Comparison of ENCODE assay signal across 1 cellular context in the genomic region with DNA sequence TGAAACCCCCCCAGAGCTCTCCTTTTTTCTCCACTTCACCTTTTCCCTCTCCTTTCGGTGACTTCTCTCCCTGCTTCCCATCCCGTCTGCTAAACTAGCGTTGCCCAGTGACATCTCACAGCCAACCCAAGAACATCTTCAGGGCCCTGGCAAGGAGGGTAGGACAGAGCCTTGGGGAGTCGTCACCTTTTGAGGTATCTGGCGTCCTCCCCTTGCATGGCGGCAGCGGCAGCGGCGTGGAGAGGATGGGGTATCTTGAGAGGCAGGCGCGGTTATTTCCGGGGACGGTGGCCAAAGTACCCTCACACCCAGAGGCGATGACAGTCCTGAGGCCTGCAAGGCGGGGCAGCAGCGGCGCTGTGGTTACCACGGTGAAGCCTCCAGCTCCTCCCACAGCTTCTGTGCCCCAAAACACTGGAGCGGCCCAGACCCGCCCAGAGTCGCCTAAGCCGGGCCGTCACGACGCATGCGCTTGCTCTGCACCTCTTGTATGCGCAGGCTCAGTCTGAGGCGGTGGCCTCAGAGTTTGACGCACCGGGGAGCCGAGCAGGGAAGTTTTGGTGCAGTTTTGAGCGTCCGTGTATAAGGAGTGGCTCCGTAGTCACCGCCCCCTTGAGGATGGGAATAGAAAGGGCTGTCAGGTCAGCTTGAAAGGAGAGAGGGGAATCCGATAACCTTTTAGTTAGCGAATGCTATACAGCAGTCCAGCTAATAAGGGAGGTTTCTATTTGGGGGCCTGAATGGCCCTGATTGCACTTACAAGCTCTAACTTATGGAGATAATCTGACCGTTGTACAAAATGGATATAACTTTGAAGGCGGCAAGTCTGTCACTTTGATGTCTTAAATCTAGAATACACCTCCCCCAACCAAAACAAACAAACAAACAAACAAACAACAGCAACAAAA.
A peak's percentile ranks its signal among the peaks of the same experiment; 100 is the strongest.
TF ChIP-seq lines count a peak whose summit lies in the region.

A gene (minus strand): TSS at position 446 of the 908 bp plus-strand sequence. CDS start 228 bp downstream, at position 218.

TF ChIP-seq in GM12878, 131 proteins besides CTCF, POLR2A, EP300 and RAD21 (continued from another document and continues in another):
- TF ChIP-seq NR2C1 (IDR thresholded peaks at IDR 0.05), result no peak
- TF ChIP-seq HDGF (IDR thresholded peaks at IDR 0.05), result peak; percentile 74
- no peak for TF ChIP-seq RCOR1 (conservative IDR thresholded peaks at IDR 0.05; ENCODE audit: low read depth, low read length)
- TF ChIP-seq MEF2A (IDR thresholded peaks at IDR 0.05; ENCODE audit: insufficient read depth, low read depth, low read length), result no peak
- TF ChIP-seq SUZ12 (IDR thresholded peaks at IDR 0.05; ENCODE audit: unreplicated experiment), result no peak
- TF ChIP-seq HDAC6 (IDR thresholded peaks at IDR 0.05; ENCODE audit: unreplicated experiment), result no peak
- TF ChIP-seq KLF5 (IDR thresholded peaks at IDR 0.05; ENCODE audit: partially characterized antibody), result no peak
- TF ChIP-seq, protein P1, sequence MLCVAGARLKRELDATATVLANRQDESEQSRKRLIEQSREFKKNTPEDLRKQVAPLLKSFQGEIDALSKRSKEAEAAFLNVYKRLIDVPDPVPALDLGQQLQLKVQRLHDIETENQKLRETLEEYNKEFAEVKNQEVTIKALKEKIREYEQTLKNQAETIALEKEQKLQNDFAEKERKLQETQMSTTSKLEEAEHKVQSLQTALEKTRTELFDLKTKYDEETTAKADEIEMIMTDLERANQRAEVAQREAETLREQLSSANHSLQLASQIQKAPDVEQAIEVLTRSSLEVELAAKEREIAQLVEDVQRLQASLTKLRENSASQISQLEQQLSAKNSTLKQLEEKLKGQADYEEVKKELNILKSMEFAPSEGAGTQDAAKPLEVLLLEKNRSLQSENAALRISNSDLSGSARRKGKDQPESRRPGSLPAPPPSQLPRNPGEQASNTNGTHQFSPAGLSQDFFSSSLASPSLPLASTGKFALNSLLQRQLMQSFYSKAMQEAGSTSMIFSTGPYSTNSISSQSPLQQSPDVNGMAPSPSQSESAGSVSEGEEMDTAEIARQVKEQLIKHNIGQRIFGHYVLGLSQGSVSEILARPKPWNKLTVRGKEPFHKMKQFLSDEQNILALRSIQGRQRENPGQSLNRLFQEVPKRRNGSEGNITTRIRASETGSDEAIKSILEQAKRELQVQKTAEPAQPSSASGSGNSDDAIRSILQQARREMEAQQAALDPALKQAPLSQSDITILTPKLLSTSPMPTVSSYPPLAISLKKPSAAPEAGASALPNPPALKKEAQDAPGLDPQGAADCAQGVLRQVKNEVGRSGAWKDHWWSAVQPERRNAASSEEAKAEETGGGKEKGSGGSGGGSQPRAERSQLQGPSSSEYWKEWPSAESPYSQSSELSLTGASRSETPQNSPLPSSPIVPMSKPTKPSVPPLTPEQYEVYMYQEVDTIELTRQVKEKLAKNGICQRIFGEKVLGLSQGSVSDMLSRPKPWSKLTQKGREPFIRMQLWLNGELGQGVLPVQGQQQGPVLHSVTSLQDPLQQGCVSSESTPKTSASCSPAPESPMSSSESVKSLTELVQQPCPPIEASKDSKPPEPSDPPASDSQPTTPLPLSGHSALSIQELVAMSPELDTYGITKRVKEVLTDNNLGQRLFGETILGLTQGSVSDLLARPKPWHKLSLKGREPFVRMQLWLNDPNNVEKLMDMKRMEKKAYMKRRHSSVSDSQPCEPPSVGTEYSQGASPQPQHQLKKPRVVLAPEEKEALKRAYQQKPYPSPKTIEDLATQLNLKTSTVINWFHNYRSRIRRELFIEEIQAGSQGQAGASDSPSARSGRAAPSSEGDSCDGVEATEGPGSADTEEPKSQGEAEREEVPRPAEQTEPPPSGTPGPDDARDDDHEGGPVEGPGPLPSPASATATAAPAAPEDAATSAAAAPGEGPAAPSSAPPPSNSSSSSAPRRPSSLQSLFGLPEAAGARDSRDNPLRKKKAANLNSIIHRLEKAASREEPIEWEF (IDR thresholded peaks at IDR 0.05; ENCODE audit: insufficient replicate concordance, low read depth, low read length), result no peak
- TF ChIP-seq, protein P2, sequence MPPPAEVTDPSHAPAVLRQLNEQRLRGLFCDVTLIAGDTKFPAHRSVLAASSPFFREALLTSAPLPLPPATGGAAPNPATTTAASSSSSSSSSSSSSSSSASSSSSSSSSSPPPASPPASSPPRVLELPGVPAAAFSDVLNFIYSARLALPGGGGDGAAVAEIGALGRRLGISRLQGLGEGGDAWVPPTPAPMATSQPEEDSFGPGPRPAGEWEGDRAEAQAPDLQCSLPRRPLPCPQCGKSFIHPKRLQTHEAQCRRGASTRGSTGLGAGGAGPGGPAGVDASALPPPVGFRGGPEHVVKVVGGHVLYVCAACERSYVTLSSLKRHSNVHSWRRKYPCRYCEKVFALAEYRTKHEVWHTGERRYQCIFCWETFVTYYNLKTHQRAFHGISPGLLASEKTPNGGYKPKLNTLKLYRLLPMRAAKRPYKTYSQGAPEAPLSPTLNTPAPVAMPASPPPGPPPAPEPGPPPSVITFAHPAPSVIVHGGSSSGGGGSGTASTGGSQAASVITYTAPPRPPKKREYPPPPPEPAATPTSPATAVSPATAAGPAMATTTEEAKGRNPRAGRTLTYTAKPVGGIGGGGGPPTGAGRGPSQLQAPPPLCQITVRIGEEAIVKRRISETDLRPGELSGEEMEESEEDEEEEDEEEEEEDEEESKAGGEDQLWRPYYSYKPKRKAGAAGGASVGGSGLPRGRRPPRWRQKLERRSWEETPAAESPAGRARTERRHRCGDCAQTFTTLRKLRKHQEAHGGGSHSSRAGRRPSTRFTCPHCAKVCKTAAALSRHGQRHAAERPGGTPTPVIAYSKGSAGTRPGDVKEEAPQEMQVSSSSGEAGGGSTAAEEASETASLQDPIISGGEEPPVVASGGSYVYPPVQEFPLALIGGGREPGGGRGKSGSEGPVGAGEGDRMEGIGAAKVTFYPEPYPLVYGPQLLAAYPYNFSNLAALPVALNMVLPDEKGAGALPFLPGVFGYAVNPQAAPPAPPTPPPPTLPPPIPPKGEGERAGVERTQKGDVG (CRISPR knock-in tag; IDR thresholded peaks at IDR 0.05), result no peak
- TF ChIP-seq SMAD1 (IDR thresholded peaks at IDR 0.05; ENCODE audit: low read depth, partially characterized antibody), result peak; percentile 32
- TF ChIP-seq, protein P3, sequence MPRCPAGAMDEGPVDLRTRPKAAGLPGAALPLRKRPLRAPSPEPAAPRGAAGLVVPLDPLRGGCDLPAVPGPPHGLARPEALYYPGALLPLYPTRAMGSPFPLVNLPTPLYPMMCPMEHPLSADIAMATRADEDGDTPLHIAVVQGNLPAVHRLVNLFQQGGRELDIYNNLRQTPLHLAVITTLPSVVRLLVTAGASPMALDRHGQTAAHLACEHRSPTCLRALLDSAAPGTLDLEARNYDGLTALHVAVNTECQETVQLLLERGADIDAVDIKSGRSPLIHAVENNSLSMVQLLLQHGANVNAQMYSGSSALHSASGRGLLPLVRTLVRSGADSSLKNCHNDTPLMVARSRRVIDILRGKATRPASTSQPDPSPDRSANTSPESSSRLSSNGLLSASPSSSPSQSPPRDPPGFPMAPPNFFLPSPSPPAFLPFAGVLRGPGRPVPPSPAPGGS (IDR thresholded peaks at IDR 0.05; ENCODE audit: borderline replicate concordance, insufficient read depth, low read depth, low read length, poor library complexity, severe bottlenecking), result no peak
- TF ChIP-seq, protein P4, sequence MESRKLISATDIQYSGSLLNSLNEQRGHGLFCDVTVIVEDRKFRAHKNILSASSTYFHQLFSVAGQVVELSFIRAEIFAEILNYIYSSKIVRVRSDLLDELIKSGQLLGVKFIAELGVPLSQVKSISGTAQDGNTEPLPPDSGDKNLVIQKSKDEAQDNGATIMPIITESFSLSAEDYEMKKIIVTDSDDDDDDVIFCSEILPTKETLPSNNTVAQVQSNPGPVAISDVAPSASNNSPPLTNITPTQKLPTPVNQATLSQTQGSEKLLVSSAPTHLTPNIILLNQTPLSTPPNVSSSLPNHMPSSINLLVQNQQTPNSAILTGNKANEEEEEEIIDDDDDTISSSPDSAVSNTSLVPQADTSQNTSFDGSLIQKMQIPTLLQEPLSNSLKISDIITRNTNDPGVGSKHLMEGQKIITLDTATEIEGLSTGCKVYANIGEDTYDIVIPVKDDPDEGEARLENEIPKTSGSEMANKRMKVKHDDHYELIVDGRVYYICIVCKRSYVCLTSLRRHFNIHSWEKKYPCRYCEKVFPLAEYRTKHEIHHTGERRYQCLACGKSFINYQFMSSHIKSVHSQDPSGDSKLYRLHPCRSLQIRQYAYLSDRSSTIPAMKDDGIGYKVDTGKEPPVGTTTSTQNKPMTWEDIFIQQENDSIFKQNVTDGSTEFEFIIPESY (IDR thresholded peaks at IDR 0.05), result no peak
- peak; percentile 80 for TF ChIP-seq YY1 (IDR thresholded peaks at IDR 0.05; ENCODE audit: low read depth, low read length)
- 0 out of 2 replicates have a peak, but pooled peaks have one; percentile 34 for TF ChIP-seq HCFC1 (IDR thresholded peaks at IDR 0.05; ENCODE audit: low read length)
- no peak for TF ChIP-seq BMI1 (IDR thresholded peaks at IDR 0.05; ENCODE audit: borderline replicate concordance)
- TF ChIP-seq EZH2 (IDR thresholded peaks at IDR 0.05; ENCODE audit: borderline replicate concordance, control insufficient read depth, low read depth, low read length), result no peak
- TF ChIP-seq, protein P5, sequence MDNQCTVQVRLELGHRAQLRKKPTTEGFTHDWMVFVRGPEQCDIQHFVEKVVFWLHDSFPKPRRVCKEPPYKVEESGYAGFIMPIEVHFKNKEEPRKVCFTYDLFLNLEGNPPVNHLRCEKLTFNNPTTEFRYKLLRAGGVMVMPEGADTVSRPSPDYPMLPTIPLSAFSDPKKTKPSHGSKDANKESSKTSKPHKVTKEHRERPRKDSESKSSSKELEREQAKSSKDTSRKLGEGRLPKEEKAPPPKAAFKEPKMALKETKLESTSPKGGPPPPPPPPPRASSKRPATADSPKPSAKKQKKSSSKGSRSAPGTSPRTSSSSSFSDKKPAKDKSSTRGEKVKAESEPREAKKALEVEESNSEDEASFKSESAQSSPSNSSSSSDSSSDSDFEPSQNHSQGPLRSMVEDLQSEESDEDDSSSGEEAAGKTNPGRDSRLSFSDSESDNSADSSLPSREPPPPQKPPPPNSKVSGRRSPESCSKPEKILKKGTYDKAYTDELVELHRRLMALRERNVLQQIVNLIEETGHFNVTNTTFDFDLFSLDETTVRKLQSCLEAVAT (IDR thresholded peaks at IDR 0.05), result peak; percentile 60; the same call in 1 of the 2 replicates
- no peak for TF ChIP-seq KAT2A (conservative IDR thresholded peaks at IDR 0.05; ENCODE audit: control insufficient read depth, low read depth, low read length)
- TF ChIP-seq SIX5 (IDR thresholded peaks at IDR 0.05; ENCODE audit: low read depth, low read length, severe bottlenecking), result no peak
- TF ChIP-seq ATF7 (IDR thresholded peaks at IDR 0.05; ENCODE audit: low read depth), result no peak; the same call in 1 of the 2 replicates
- no peak for TF ChIP-seq CEBPB (IDR thresholded peaks at IDR 0.05; ENCODE audit: borderline replicate concordance in 1 of 2, low read depth in 2 of 2, low read length in 2 of 2)
- no peak for TF ChIP-seq RBBP5 (conservative IDR thresholded peaks at IDR 0.05)
- TF ChIP-seq ETV6 (conservative IDR thresholded peaks at IDR 0.05 in 1 of 2, IDR thresholded peaks at IDR 0.05 in 1 of 2; ENCODE audit: borderline replicate concordance in 1 of 2, low read depth in 1 of 2), result no peak
- TF ChIP-seq, protein P6, sequence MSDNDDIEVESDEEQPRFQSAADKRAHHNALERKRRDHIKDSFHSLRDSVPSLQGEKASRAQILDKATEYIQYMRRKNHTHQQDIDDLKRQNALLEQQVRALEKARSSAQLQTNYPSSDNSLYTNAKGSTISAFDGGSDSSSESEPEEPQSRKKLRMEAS (IDR thresholded peaks at IDR 0.05; ENCODE audit: low read depth, low read length), result peak; percentile 33; the same call in 1 of the 2 replicates
- TF ChIP-seq, protein P7, sequence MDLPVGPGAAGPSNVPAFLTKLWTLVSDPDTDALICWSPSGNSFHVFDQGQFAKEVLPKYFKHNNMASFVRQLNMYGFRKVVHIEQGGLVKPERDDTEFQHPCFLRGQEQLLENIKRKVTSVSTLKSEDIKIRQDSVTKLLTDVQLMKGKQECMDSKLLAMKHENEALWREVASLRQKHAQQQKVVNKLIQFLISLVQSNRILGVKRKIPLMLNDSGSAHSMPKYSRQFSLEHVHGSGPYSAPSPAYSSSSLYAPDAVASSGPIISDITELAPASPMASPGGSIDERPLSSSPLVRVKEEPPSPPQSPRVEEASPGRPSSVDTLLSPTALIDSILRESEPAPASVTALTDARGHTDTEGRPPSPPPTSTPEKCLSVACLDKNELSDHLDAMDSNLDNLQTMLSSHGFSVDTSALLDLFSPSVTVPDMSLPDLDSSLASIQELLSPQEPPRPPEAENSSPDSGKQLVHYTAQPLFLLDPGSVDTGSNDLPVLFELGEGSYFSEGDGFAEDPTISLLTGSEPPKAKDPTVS (IDR thresholded peaks at IDR 0.05; ENCODE audit: low read depth, low read length), result 0 out of 2 replicates have a peak, but pooled peaks have one; percentile 39
- no peak for TF ChIP-seq FOXM1 (IDR thresholded peaks at IDR 0.05; ENCODE audit: low read depth, low read length)
- TF ChIP-seq, protein P8, sequence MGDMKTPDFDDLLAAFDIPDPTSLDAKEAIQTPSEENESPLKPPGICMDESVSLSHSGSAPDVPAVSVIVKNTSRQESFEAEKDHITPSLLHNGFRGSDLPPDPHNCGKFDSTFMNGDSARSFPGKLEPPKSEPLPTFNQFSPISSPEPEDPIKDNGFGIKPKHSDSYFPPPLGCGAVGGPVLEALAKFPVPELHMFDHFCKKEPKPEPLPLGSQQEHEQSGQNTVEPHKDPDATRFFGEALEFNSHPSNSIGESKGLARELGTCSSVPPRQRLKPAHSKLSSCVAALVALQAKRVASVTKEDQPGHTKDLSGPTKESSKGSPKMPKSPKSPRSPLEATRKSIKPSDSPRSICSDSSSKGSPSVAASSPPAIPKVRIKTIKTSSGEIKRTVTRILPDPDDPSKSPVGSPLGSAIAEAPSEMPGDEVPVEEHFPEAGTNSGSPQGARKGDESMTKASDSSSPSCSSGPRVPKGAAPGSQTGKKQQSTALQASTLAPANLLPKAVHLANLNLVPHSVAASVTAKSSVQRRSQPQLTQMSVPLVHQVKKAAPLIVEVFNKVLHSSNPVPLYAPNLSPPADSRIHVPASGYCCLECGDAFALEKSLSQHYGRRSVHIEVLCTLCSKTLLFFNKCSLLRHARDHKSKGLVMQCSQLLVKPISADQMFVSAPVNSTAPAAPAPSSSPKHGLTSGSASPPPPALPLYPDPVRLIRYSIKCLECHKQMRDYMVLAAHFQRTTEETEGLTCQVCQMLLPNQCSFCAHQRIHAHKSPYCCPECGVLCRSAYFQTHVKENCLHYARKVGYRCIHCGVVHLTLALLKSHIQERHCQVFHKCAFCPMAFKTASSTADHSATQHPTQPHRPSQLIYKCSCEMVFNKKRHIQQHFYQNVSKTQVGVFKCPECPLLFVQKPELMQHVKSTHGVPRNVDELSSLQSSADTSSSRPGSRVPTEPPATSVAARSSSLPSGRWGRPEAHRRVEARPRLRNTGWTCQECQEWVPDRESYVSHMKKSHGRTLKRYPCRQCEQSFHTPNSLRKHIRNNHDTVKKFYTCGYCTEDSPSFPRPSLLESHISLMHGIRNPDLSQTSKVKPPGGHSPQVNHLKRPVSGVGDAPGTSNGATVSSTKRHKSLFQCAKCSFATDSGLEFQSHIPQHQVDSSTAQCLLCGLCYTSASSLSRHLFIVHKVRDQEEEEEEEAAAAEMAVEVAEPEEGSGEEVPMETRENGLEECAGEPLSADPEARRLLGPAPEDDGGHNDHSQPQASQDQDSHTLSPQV (IDR thresholded peaks at IDR 0.05), result no peak
- no peak for TF ChIP-seq KDM1A (IDR thresholded peaks at IDR 0.05; ENCODE audit: borderline replicate concordance)
